8 cellular contexts compared by ENCODE assay signal in genomic region chr17:75405365-75406221, GRCh38. TPM values are rescaled to one million over a fixed set of nuclear protein-coding genes. Genes with fewer than 3 reads are reported as not detected.
A peak's percentile ranks its signal among the peaks of the same experiment; 100 is the strongest.
DNase-seq lines count a peak whose midpoint lies in the region; ATAC-seq, FAIRE-seq and TF ChIP-seq lines count a peak whose summit lies in the region.

TSS of gene GRB2 (minus strand) at chr17:75405678. CDS start at chr17:75393628, 12,050 bp downstream.

- DNase-seq in AG09309 (ENCODE audit: low read depth) (peak; percentile 64), NCI-H510A (lab: John Stamatoyannopoulos, UW) (peak; percentile 93), cerebellar nuclear complex (lab: John Stamatoyannopoulos, UW) (peak; percentile 23 to 87), keratinocyte (ENCODE audit: low read depth, low spot score) (peak; percentile 75)
- DNase-seq in activated CD4-positive, alpha-beta T cell treated with anti-CD3 and anti-CD28 coated beads for 1 hour = peak; percentile 100
- peak; percentile 99 to 100 (median 100) for DNase-seq in stimulated activated CD4-positive, alpha-beta T cell treated with anti-CD3 and anti-CD28 coated beads, Interleukin-12 subunit alpha, Interleukin-12 subunit beta, amount 100 ng/mL, for 48 hours (ENCODE audit: low read depth in 2 of 3, low spot score in 1 of 3)

- dilution Hi-C loops in keratinocyte (cut with MboI; ENCODE audit: extremely low pct_ligation_motif_present, low sequenced_read_pairs) = no loop called here

- H3K9me1 ChIP-seq in keratinocyte (ENCODE audit: control insufficient read depth, extremely low read depth, insufficient read depth, low read length) = no peaks in the 10 kb centered on the region

- peak within 1 kb of the TSS; percentile 84 for H2AFZ ChIP-seq in keratinocyte (ENCODE audit: control insufficient read depth, low read length)

- peaks cover 12% of the 10 kb centered on the region for H3K4me1 ChIP-seq in keratinocyte (ENCODE audit: control insufficient read depth, extremely low read depth, insufficient read depth, low read length)

- peak; percentile 50 for ATAC-seq in HG03378 (IDR thresholded peaks at IDR 0.05; ENCODE audit: unreplicated experiment)

- peaks cover 46% of the 10 kb centered on the region for H3K79me2 ChIP-seq in keratinocyte (ENCODE audit: control insufficient read depth, insufficient read depth, low read length)

- no peaks in the 10 kb centered on the region for H3K27me3 ChIP-seq in keratinocyte (ENCODE audit: control insufficient read depth, extremely low read depth, insufficient read depth, low read length)

- peaks cover 0 to 4% of the 10 kb centered on the region in 2 experiments for H3K36me3 ChIP-seq in keratinocyte (ENCODE audit: control insufficient read depth in 2 of 2, extremely low read depth in 1 of 2, insufficient read depth in 2 of 2, low read length in 2 of 2)

- H3K27ac ChIP-seq in keratinocyte (ENCODE audit: control insufficient read depth, insufficient read depth, low read length) = peak within 1 kb of the TSS; percentile 81

- peak within 1 kb of the TSS; percentile 93 for H3K9ac ChIP-seq in keratinocyte (ENCODE audit: control insufficient read depth, extremely low read depth, insufficient read depth, low read length)

- H3K4me3 ChIP-seq in AG09309 (ENCODE audit: control insufficient read depth, low read depth, low read length) (peak within 1 kb of the TSS; percentile 91), keratinocyte (ENCODE audit: control insufficient read depth in 2 of 3, extremely low read depth in 1 of 3, insufficient read depth in 2 of 3, low read depth in 1 of 3, low read length in 3 of 3) (peak within 1 kb of the TSS; percentile 63 to 93 (median 86))

- peak; percentile 96 for TF ChIP-seq POLR2A in GM19099 (IDR thresholded peaks at IDR 0.05; ENCODE audit: extremely low read depth, insufficient read length, low read depth)

- peaks cover 6% of the 10 kb centered on the region for H4K20me1 ChIP-seq in keratinocyte (ENCODE audit: control insufficient read depth, extremely low read depth, insufficient read depth, low read length)

- H3K9me3 ChIP-seq in keratinocyte (ENCODE audit: control insufficient read depth, low read depth, low read length) = no peaks in the 10 kb centered on the region

- peak within 1 kb of the TSS; percentile 89 for H3K4me2 ChIP-seq in keratinocyte (ENCODE audit: control insufficient read depth, extremely low read depth, insufficient read depth, low read depth, low read length)

- FAIRE-seq in keratinocyte (lab: Jason Lieb, UNC) = no peak

- TF ChIP-seq CTCF in AG09309 (IDR thresholded peaks at IDR 0.05; ENCODE audit: control insufficient read depth, insufficient read depth, low read depth, low read length, missing control alignments) (no peak), keratinocyte (optimal IDR thresholded peaks at IDR 0.05 in 1 of 3, IDR thresholded peaks at IDR 0.05 in 1 of 3, conservative IDR thresholded peaks at IDR 0.05 in 1 of 3; ENCODE audit: extremely low read depth in 1 of 3, insufficient read depth in 2 of 3, low read length in 3 of 3) (peak in 1 of 3 experiments; percentile 7)

RNA-seq across cellular contexts. Expression of gene GRB2, which starts in this region (rescaled TPM):
- 56.3 to 64.8 TPM (median 62.0 TPM) in 3 replicates for polyA plus RNA-seq in keratinocyte
- 114 TPM for polyA plus RNA-seq in keratinocyte (2011; ENCODE audit: low read depth)
- 56.4 and 84.2 TPM in 2 replicates for polyA plus RNA-seq in keratinocyte (2011; cell fraction: cytosol; rRNA removed)
- 73.0 and 81.0 TPM in 2 replicates for polyA plus RNA-seq in keratinocyte (2011; cell fraction: nucleus; rRNA removed)
- polyA plus RNA-seq in keratinocyte (2012; ENCODE audit: low replicate concordance) = 43.3 and 53.3 TPM in 2 replicates
- polyA minus RNA-seq in keratinocyte = 23.2 to 59.2 TPM (median 28.0 TPM) in 3 replicates
- 29.4 TPM for polyA minus RNA-seq in keratinocyte (2011; cell fraction: cytosol; rRNA and poly(A)+ RNA removed)
- 17.6 and 25.2 TPM in 2 replicates for polyA minus RNA-seq in keratinocyte (2011; cell fraction: nucleus; rRNA and poly(A)+ RNA removed)

Comparison
In these comparisons a context has a peak if more than half of its experiments do, and no peak if none do; other contexts are left out.
1. Peak in every context shown above with its lines: DNase-seq, ATAC-seq, H3K4me3 ChIP-seq and H3K27ac ChIP-seq.